Comparison of ENCODE assay signal across 6 cellular contexts in the genomic region with DNA sequence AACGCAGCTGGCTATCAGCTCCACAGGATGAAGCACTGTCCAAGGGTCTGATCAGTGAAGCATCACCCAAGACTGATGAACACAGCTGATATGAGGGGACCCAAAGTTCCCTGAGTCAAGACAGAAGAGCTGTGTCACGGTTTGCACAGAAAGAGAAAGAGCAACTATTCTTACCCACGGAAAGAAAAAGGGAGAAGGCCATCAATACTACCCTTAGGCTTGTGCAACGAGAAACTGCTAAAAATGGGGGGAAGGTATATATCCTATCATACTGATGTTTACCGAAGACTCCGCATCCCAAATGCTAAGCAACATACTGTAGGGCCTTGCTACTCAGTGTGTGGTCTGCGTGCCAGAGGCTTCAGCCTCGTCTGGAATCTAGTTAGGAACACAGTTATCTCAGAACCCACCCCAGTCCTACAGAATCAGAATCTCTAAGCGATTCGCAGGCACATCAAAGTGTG. TPM values are rescaled to one million over a fixed set of nuclear protein-coding genes. Genes with fewer than 3 reads are reported as not detected.
DNase-seq lines count a peak whose midpoint lies in the region; ATAC-seq lines count a peak whose summit lies in the region.

No MANE protein-coding gene starts in this region.

- peak overlapping the region; percentile 96 for H3K4me3 Mint-ChIP-seq in activated CD4-positive, alpha-beta T cell treated with anti-CD3 and anti-CD28 coated beads, Interleukin-2, amount 10 ng/mL, durations not matched to agents 7 days and 5 days

- H3K27ac Mint-ChIP-seq in activated CD4-positive, alpha-beta T cell treated with anti-CD3 and anti-CD28 coated beads, Interleukin-2, amount 10 ng/mL, durations not matched to agents 7 days and 5 days = peak overlapping the region; percentile 95

- ATAC-seq in HG02678 (IDR thresholded peaks at IDR 0.05; ENCODE audit: unreplicated experiment) = no peak

- H3K27me3 Mint-ChIP-seq in activated CD4-positive, alpha-beta T cell treated with anti-CD3 and anti-CD28 coated beads, Interleukin-2, amount 10 ng/mL, durations not matched to agents 7 days and 5 days = no peaks in the 10 kb centered on the region

- CTCF ChIA-PET in activated CD4-positive, alpha-beta T cell treated with anti-CD3 and anti-CD28 coated beads, Interleukin-2, amount 10 ng/mL, durations not matched to agents 7 days and 5 days (lab: Charles Lee) = interaction anchor here (0.7 to 2.2 kb wide), 4 partner anchors 9 to 42 kb away, joined by 3 to 8 read pairs (median 4); no protein-coding TSS in a partner anchor

- POLR2A ChIA-PET in activated CD4-positive, alpha-beta T cell treated with anti-CD3 and anti-CD28 coated beads, Interleukin-2, amount 10 ng/mL, durations not matched to agents 7 days and 5 days (lab: Charles Lee) = no interaction called here

- H3K36me3 Mint-ChIP-seq in activated CD4-positive, alpha-beta T cell treated with anti-CD3 and anti-CD28 coated beads, Interleukin-2, amount 10 ng/mL, durations not matched to agents 7 days and 5 days (ENCODE audit: low read depth) = peaks cover 22% of the 10 kb centered on the region

- peaks cover 42% of the 10 kb centered on the region for H3K4me1 Mint-ChIP-seq in activated CD4-positive, alpha-beta T cell treated with anti-CD3 and anti-CD28 coated beads, Interleukin-2, amount 10 ng/mL, durations not matched to agents 7 days and 5 days

- H3K9me3 Mint-ChIP-seq in activated CD4-positive, alpha-beta T cell treated with anti-CD3 and anti-CD28 coated beads, Interleukin-2, amount 10 ng/mL, durations not matched to agents 7 days and 5 days = no peaks in the 10 kb centered on the region

- DNase-seq in activated CD4-positive, alpha-beta T cell treated with anti-CD3 and anti-CD28 coated beads, Interleukin-2, amount 10 ng/mL, durations not matched to agents 7 days and 5 days = peak; percentile 12
- DNase-seq in activated CD4-positive, alpha-beta T cell treated with anti-CD3 and anti-CD28 coated beads, Interleukin-2, amount 50 U/mL, for 48 hours = no peak
- DNase-seq in dedifferentiated amniotic fluid mesenchymal stem cell (ENCODE audit: extremely low spot score) (peak; percentile 21), pons (ENCODE audit: low spot score) (peak; percentile 5), SKM-1 treated with dmso at 0.1 percent for 144 hours (lab: John Stamatoyannopoulos, UW; ENCODE audit: unreplicated experiment) (no peak)

RNA-seq across cellular contexts. Expression of a gene that starts 0.7 kb away (rescaled TPM):
- 10 to 100 TPM; 22.2 to 24.4 TPM for total RNA-seq in activated CD4-positive, alpha-beta T cell treated with anti-CD3 and anti-CD28 coated beads, Interleukin-2, amount 10 ng/mL, durations not matched to agents 7 days and 5 days

RNA-seq across cellular contexts. Expression of a gene that starts 0.7 kb away (rescaled TPM):
- 1 to 10 TPM; 8.5 to 9.0 TPM for total RNA-seq in activated CD4-positive, alpha-beta T cell treated with anti-CD3 and anti-CD28 coated beads, Interleukin-2, amount 10 ng/mL, durations not matched to agents 7 days and 5 days

RNA-seq across cellular contexts. Expression of a gene that starts 14.3 kb away (rescaled TPM):
- under 1 TPM; 0.62 to 0.65 TPM for total RNA-seq in activated CD4-positive, alpha-beta T cell treated with anti-CD3 and anti-CD28 coated beads, Interleukin-2, amount 10 ng/mL, durations not matched to agents 7 days and 5 days

RNA-seq across cellular contexts. Expression of a gene that starts 45.5 kb away (rescaled TPM):
- 10 to 100 TPM; 46.5 to 58.9 TPM for total RNA-seq in activated CD4-positive, alpha-beta T cell treated with anti-CD3 and anti-CD28 coated beads, Interleukin-2, amount 10 ng/mL, durations not matched to agents 7 days and 5 days

RNA-seq across cellular contexts. Expression of a gene that starts 50.3 kb away (rescaled TPM):
- 10 to 100 TPM; 52.1 to 72.7 TPM for total RNA-seq in activated CD4-positive, alpha-beta T cell treated with anti-CD3 and anti-CD28 coated beads, Interleukin-2, amount 10 ng/mL, durations not matched to agents 7 days and 5 days

Comparison
In these comparisons a context has a peak if more than half of its experiments do, and no peak if none do; other contexts are left out.
1. DNase-seq: peak in activated CD4-positive, alpha-beta T cell treated with anti-CD3 and anti-CD28 coated beads, Interleukin-2, amount 10 ng/mL, durations not matched to agents 7 days and 5 days (single experiment), dedifferentiated amniotic fluid mesenchymal stem cell (single experiment) and pons (single experiment); none in activated CD4-positive, alpha-beta T cell treated with anti-CD3 and anti-CD28 coated beads, Interleukin-2, amount 50 U/mL, for 48 hours (0 of 2) and SKM-1 treated with dmso at 0.1 percent for 144 hours (single experiment).